Comparison of ENCODE assay signal across 1 cellular context in genomic region chr9:116155700-116156045, GRCh38.
TF ChIP-seq lines count a peak whose summit lies in the region.

No MANE protein-coding gene starts in this region.

TF ChIP-seq in SK-N-SH treated with all-trans-retinoic acid at 6 μM for 48 hours, 23 proteins besides CTCF, POLR2A, EP300 and RAD21 (continued from another document):
- no peak for TF ChIP-seq TSHZ2 (CRISPR knock-in tag; IDR thresholded peaks at IDR 0.05)
